Comparison of ENCODE assay signal across 11 cellular contexts in the genomic region with DNA sequence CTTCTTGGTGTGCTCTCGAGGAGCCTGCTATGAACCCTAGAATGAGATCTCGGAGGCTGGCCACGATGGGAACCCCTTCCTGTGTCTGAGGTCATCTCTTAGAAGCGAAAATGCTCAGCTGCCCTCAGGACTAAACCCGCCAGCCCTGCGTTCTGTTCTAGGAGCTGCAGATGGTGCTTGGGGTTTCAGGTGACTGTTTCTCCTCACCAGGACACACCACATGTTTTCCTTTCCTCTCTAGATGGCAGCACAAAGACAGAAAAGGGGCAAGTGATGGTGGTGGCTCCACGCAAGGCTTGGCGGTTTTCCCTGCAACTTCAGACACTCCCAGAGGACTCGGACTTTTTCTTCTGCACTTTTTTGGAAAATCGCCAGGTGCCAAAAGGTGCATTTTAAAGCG.
A peak's percentile ranks its signal among the peaks of the same experiment; 100 is the strongest.
DNase-seq lines count a peak whose midpoint lies in the region; ATAC-seq and TF ChIP-seq lines count a peak whose summit lies in the region.
"Had no signal": no experiment of that assay in that cellular context is flagged by ENCODE, and none has a peak within 500 bp of the region (broad histone marks: within the 10 kb centered on the region; RNA-seq: fewer than 3 reads in every experiment).

No MANE protein-coding gene starts in this region.

- ATAC-seq in CD8-positive, alpha-beta T cell = no peak

- TF ChIP-seq CTCF in choroid plexus epithelial cell (conservative IDR thresholded peaks at IDR 0.05; ENCODE audit: low read depth, low read length) = peak; percentile 27
- no peak for TF ChIP-seq CTCF in CD8-positive, alpha-beta T cell (IDR thresholded peaks at IDR 0.05)

- H3K27me3 ChIP-seq in CD8-positive, alpha-beta T cell (ENCODE audit: insufficient read depth, low read length) = no peaks in the 10 kb centered on the region

- H3K4me1 Mint-ChIP-seq in activated CD4-positive, alpha-beta memory T cell treated with anti-CD3 and anti-CD28 coated beads, Interleukin-2, amount 10 ng/mL, durations not matched to agents 7 days and 5 days = peaks cover 4% of the 10 kb centered on the region
- H3K4me1 Mint-ChIP-seq in CD8-positive, alpha-beta T cell (ENCODE audit: low read depth) = no peaks in the 10 kb centered on the region

- intact Hi-C loops in CD8-positive, alpha-beta T cell (cut with DNase I, micrococcal nuclease) = loop anchor here in 1 of 2 experiments (5.0 kb wide), 1 partner anchor 1787 kb away; no protein-coding TSS in a partner anchor

- no peaks in the 10 kb centered on the region for H3K4me1 ChIP-seq in CD8-positive, alpha-beta T cell (ENCODE audit: insufficient read depth, low read length)

- no peak overlapping the region for H3K4me3 Mint-ChIP-seq in activated CD4-positive, alpha-beta memory T cell treated with anti-CD3 and anti-CD28 coated beads, Interleukin-2, amount 10 ng/mL, durations not matched to agents 7 days and 5 days
- no peak overlapping the region for H3K4me3 Mint-ChIP-seq in CD8-positive, alpha-beta T cell
- H3K4me3 Mint-ChIP-seq: activated CD4-positive, alpha-beta T cell treated with anti-CD3 and anti-CD28 coated beads, Interleukin-2, amount 10 ng/mL, durations not matched to agents 7 days and 5 days had no signal

- no peaks in the 10 kb centered on the region for H3K27me3 Mint-ChIP-seq in activated CD4-positive, alpha-beta memory T cell treated with anti-CD3 and anti-CD28 coated beads, Interleukin-2, amount 10 ng/mL, durations not matched to agents 7 days and 5 days
- no peaks in the 10 kb centered on the region for H3K27me3 Mint-ChIP-seq in CD8-positive, alpha-beta T cell (ENCODE audit: low read depth)
- H3K27me3 Mint-ChIP-seq: activated CD4-positive, alpha-beta T cell treated with anti-CD3 and anti-CD28 coated beads, Interleukin-2, amount 10 ng/mL, durations not matched to agents 7 days and 5 days had no signal

- H3K36me3 Mint-ChIP-seq in activated CD4-positive, alpha-beta memory T cell treated with anti-CD3 and anti-CD28 coated beads, Interleukin-2, amount 10 ng/mL, durations not matched to agents 7 days and 5 days (ENCODE audit: low read depth) = peaks cover 49% of the 10 kb centered on the region
- H3K36me3 Mint-ChIP-seq in CD8-positive, alpha-beta T cell = peaks cover 77% of the 10 kb centered on the region

- no peak overlapping the region for H3K27ac ChIP-seq in CD8-positive, alpha-beta T cell (ENCODE audit: low read depth, low read length)
- H3K27ac ChIP-seq: skin epidermis had no signal

- H3K36me3 ChIP-seq in CD8-positive, alpha-beta T cell (ENCODE audit: insufficient read depth, low read length) = peaks cover 10% of the 10 kb centered on the region

- no peaks in the 10 kb centered on the region for H3K9me3 ChIP-seq in CD8-positive, alpha-beta T cell (ENCODE audit: low read length)

- peak; percentile 14 to 40 for DNase-seq in NCI-H446 (lab: John Stamatoyannopoulos, UW)
- DNase-seq in NCI-H446 treated with DMSO at 0.1 percent for 48 hours (lab: John Stamatoyannopoulos, UW) = no peak
- peak; percentile 29 for DNase-seq in NCI-H748 treated with DMSO at 0.1 percent for 48 hours (lab: John Stamatoyannopoulos, UW)
- DNase-seq in choroid plexus epithelial cell (ENCODE audit: low read depth) = peak; percentile 26
- DNase-seq in retina = peak; percentile 7
- DNase-seq in stimulated activated naive CD4-positive, alpha-beta T cell treated with Interleukin-2 at 50 U/mL for 16 hours (lab: John Stamatoyannopoulos, UW) = no peak
- DNase-seq in activated CD4-positive, alpha-beta memory T cell treated with anti-CD3 and anti-CD28 coated beads, Interleukin-2, amount 10 ng/mL, durations not matched to agents 7 days and 5 days = no peak
- no peak for DNase-seq in CD8-positive, alpha-beta T cell
- DNase-seq: activated CD4-positive, alpha-beta T cell treated with anti-CD3 and anti-CD28 coated beads, Interleukin-2, amount 10 ng/mL, durations not matched to agents 7 days and 5 days; AML-193 had no signal

- H3K9me3 Mint-ChIP-seq in activated CD4-positive, alpha-beta memory T cell treated with anti-CD3 and anti-CD28 coated beads, Interleukin-2, amount 10 ng/mL, durations not matched to agents 7 days and 5 days = no peaks in the 10 kb centered on the region
- no peaks in the 10 kb centered on the region for H3K9me3 Mint-ChIP-seq in CD8-positive, alpha-beta T cell
- H3K9me3 Mint-ChIP-seq: activated CD4-positive, alpha-beta T cell treated with anti-CD3 and anti-CD28 coated beads, Interleukin-2, amount 10 ng/mL, durations not matched to agents 7 days and 5 days had no signal

- H3K27ac Mint-ChIP-seq in activated CD4-positive, alpha-beta memory T cell treated with anti-CD3 and anti-CD28 coated beads, Interleukin-2, amount 10 ng/mL, durations not matched to agents 7 days and 5 days = no peak overlapping the region
- H3K27ac Mint-ChIP-seq in CD8-positive, alpha-beta T cell = no peak overlapping the region
- H3K27ac Mint-ChIP-seq: activated CD4-positive, alpha-beta T cell treated with anti-CD3 and anti-CD28 coated beads, Interleukin-2, amount 10 ng/mL, durations not matched to agents 7 days and 5 days had no signal

- H3K4me3 ChIP-seq in choroid plexus epithelial cell (ENCODE audit: low read depth, low read length) = no peak overlapping the region
- no peak overlapping the region for H3K4me3 ChIP-seq in CD8-positive, alpha-beta T cell (ENCODE audit: low read depth, low read length)
- H3K4me3 ChIP-seq: skin epidermis had no signal

- POLR2A ChIA-PET in activated CD4-positive, alpha-beta memory T cell treated with anti-CD3 and anti-CD28 coated beads, Interleukin-2, amount 10 ng/mL, durations not matched to agents 7 days and 5 days (lab: Charles Lee) = no interaction called here
- POLR2A ChIA-PET in CD8-positive, alpha-beta T cell (lab: Charles Lee) = interaction anchor here (0.8 kb wide), 1 partner anchor 27 kb away, joined by 3 read pairs; no protein-coding TSS in a partner anchor

- CTCF ChIA-PET in activated CD4-positive, alpha-beta memory T cell treated with anti-CD3 and anti-CD28 coated beads, Interleukin-2, amount 10 ng/mL, durations not matched to agents 7 days and 5 days (lab: Charles Lee) = interaction anchor here (2.4 kb wide), 1 partner anchor 100 kb away, joined by 6 read pairs; no protein-coding TSS in a partner anchor
- CTCF ChIA-PET in CD8-positive, alpha-beta T cell (lab: Charles Lee) = no interaction called here

Comparison
In these comparisons a context has a peak if more than half of its experiments do, and no peak if none do; other contexts are left out.
1. DNase-seq: peak in NCI-H446 (2 of 2), NCI-H748 treated with DMSO at 0.1 percent for 48 hours (single experiment), choroid plexus epithelial cell (single experiment) and retina (single experiment); none in NCI-H446 treated with DMSO at 0.1 percent for 48 hours (single experiment), stimulated activated naive CD4-positive, alpha-beta T cell treated with Interleukin-2 at 50 U/mL for 16 hours (single experiment), activated CD4-positive, alpha-beta memory T cell treated with anti-CD3 and anti-CD28 coated beads, Interleukin-2, amount 10 ng/mL, durations not matched to agents 7 days and 5 days (single experiment) and CD8-positive, alpha-beta T cell (0 of 7).